Comparison of ENCODE assay signal across 20 cellular contexts in the genomic region with DNA sequence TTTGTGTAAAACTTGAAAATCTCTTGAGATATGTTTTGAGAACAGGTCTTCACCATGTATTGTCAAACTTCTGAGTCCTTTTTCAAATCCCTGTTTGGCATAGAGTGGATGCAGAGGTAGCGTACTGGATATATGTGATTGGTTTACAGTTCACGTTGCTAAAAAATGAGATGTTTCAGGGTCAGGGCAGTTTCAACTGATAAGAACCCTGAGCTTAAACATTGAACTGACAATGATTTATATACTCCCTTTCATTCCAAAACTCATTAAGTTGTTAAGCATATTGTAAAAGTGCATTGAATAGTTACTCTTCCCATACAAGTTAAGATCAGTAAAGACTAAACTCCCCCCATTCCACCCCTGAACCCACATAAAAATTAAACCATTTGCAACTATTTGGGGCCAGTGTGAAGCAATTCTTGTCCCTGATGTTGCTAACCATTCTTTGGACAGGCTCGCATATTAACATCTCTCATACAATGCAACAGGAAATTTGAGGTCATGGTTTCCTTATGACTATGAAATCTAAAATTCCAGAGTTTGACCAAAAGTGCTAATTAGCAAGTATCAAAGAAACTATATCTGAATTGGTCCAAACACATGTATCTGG.
"Had no signal": no experiment of that assay in that cellular context is flagged by ENCODE, and none has a peak within 500 bp of the region (broad histone marks: within the 10 kb centered on the region; RNA-seq: fewer than 3 reads in every experiment).

No MANE protein-coding gene starts in this region.

- H3K27me3 ChIP-seq: hepatocyte, suprapubic skin, vagina had no signal

- ATAC-seq: activated T-cell treated with anti-CD3 and anti-CD28 coated beads, Interleukin-2, amount 50 U/mL, for 72 hours; esophagus mucosa; stimulated activated naive CD8-positive, alpha-beta T cell treated with anti-CD3 and anti-CD28 coated beads, Interleukin-15, amount 100 ng/mL, for 72 hours had no signal

- H3K27ac ChIP-seq: hepatocyte, suprapubic skin, vagina had no signal

- H3K9me3 ChIP-seq: suprapubic skin, vagina had no signal

- DNase-seq: activated CD4-positive, alpha-beta T cell treated with anti-CD3 and anti-CD28 coated beads, Interleukin-2, amount 50 U/mL, for 4 hours; activated effector memory CD4-positive, alpha-beta T cell treated with anti-CD3 and anti-CD28 coated beads, Interleukin-2, amount 50 U/mL, for 16 hours; activated naive CD4-positive, alpha-beta T cell treated with anti-CD3 and anti-CD28 coated beads, Interleukin-2, amount 50 U/mL, for 16 hours; activated T-cell treated with anti-CD3 and anti-CD28 coated beads, Interleukin-2, amount 50 U/mL, for 72 hours; effector CD4-positive, alpha-beta T cell; islet precursor cell; nephron progenitor cell; right cardiac atrium; small intestine; stimulated activated CD4-positive, alpha-beta T cell treated with anti-CD3 and anti-CD28 coated beads, Interleukin-15, amount 100 ng/mL, for 24 hours; stimulated activated CD4-positive, alpha-beta T cell treated with anti-CD3 and anti-CD28 coated beads, Interleukin-2, amount 100 ng/mL, for 48 hours; stimulated activated naive CD8-positive, alpha-beta T cell treated with anti-CD3 and anti-CD28 coated beads, Interleukin-15, amount 100 ng/mL, for 72 hours; trophoblast cell had no signal

- H3K27ac Mint-ChIP-seq: activated T-cell treated with anti-CD3 and anti-CD28 coated beads, Interleukin-2, amount 50 U/mL, for 72 hours; nephron progenitor cell; T-helper 2 cell treated with Interferon-gamma antibody and Interleukin-4, amounts not matched to agents 5 μg/mL and 100 μg/mL, for 36 hours had no signal

- H3K4me1 Mint-ChIP-seq: stimulated activated naive CD8-positive, alpha-beta T cell treated with anti-CD3 and anti-CD28 coated beads, Interleukin-15, amount 100 ng/mL, for 72 hours had no signal

- H3K9me3 Mint-ChIP-seq: stimulated activated naive CD8-positive, alpha-beta T cell treated with anti-CD3 and anti-CD28 coated beads, Interleukin-15, amount 100 ng/mL, for 72 hours; T-helper 2 cell treated with Interferon-gamma antibody and Interleukin-4, amounts not matched to agents 5 μg/mL and 100 μg/mL, for 36 hours had no signal

- H3K27me3 Mint-ChIP-seq: progenitor cell of endocrine pancreas; stimulated activated naive CD8-positive, alpha-beta T cell treated with anti-CD3 and anti-CD28 coated beads, Interleukin-15, amount 100 ng/mL, for 72 hours had no signal

- H3K4me3 Mint-ChIP-seq: activated T-cell treated with anti-CD3 and anti-CD28 coated beads, Interleukin-2, amount 50 U/mL, for 72 hours; nephron progenitor cell; stimulated activated naive CD8-positive, alpha-beta T cell treated with anti-CD3 and anti-CD28 coated beads, Interleukin-15, amount 100 ng/mL, for 72 hours; T-helper 2 cell treated with Interferon-gamma antibody and Interleukin-4, amounts not matched to agents 5 μg/mL and 100 μg/mL, for 36 hours had no signal

- H3K36me3 ChIP-seq: suprapubic skin, vagina had no signal

- H3K4me3 ChIP-seq: hepatocyte, lung, suprapubic skin, vagina had no signal
